ENCODE assay signal across 8 cellular contexts in genomic region chrX:38879631-38880220, GRCh38.
A peak's percentile ranks its signal among the peaks of the same experiment; 100 is the strongest.
DNase-seq lines count a peak whose midpoint lies in the region; ATAC-seq, FAIRE-seq and TF ChIP-seq lines count a peak whose summit lies in the region.

No MANE protein-coding gene starts in this region.

- H3K4me2 ChIP-seq in MM.1S (ENCODE audit: low read depth, low read length): no peak overlapping the region
- H3K4me2 ChIP-seq in K562 (ENCODE audit: insufficient read depth, low read length): no peak overlapping the region
- H3K4me2 ChIP-seq in osteoblast (ENCODE audit: insufficient read depth, low read length): no peak overlapping the region

- no peak for FAIRE-seq in K562 (lab: Jason Lieb, UNC)

- peak; percentile 63 for DNase-seq in GDM1 (lab: John Stamatoyannopoulos, UW)
- DNase-seq in MM.1S: peak; percentile 23
- no peak for DNase-seq in K562 (ENCODE audit: extremely low read depth in 1 of 4, low spot score in 3 of 4)
- no peak for DNase-seq in effector CD4-positive, alpha-beta T cell
- DNase-seq in uterus: no peak
- DNase-seq in osteoblast (ENCODE audit: insufficient read length, low spot score, missing footprints): no peak
- DNase-seq in activated CD8-positive, alpha-beta memory T cell treated with anti-CD3 and anti-CD28 coated beads for 24 hours: no peak

- no peaks in the 10 kb centered on the region for H3K9me2 ChIP-seq in MM.1S (replicated peaks; ENCODE audit: insufficient read depth, low read length)

- POLR2A ChIA-PET in K562 (lab: Yijun Ruan, JAX): interaction anchor here (1.9 kb wide), 1 partner anchor 11 kb away, joined by 6 read pairs; no protein-coding TSS in a partner anchor

- TF ChIP-seq RAD21 in K562 (CRISPR knock-in tag; conservative IDR thresholded peaks at IDR 0.05 in 1 of 2, IDR thresholded peaks at IDR 0.05 in 1 of 2): no peak

- intact Hi-C loops in K562 (cut with micrococcal nuclease): no loop called here
- intact Hi-C loops in uterus (cut with DNase I; ENCODE audit: low total_unique reads): no loop called here

- H3K36me3 ChIP-seq in MM.1S (replicated peaks; ENCODE audit: insufficient read depth, low read length) (no peaks in the 10 kb centered on the region), K562 (ENCODE audit: control insufficient read depth, insufficient read depth, low read length) (no peaks in the 10 kb centered on the region), uterus (no peaks in the 10 kb centered on the region), osteoblast (ENCODE audit: insufficient read depth, low read length) (no peaks in the 10 kb centered on the region)

- no TSS peak for BruUV-seq in K562 (replicated peaks; lab: Mats Ljungman, UMichigan)

- H3K4me1 ChIP-seq in MM.1S (ENCODE audit: low read length): no peaks in the 10 kb centered on the region
- H3K4me1 ChIP-seq in K562 (replicated peaks in 1 of 2; ENCODE audit: control insufficient read depth in 2 of 2, insufficient read depth in 2 of 2, low read length in 2 of 2): peaks cover 0 to 5% of the 10 kb centered on the region in 2 experiments; a peak in 3 of 5 replicates
- H3K4me1 ChIP-seq in uterus: no peaks in the 10 kb centered on the region
- H3K4me1 ChIP-seq in osteoblast (ENCODE audit: insufficient read depth, low read length): peaks cover 5% of the 10 kb centered on the region

- H3K27ac ChIP-seq in MM.1S (ENCODE audit: low read length) (no peak overlapping the region), K562 (ENCODE audit: extremely low read depth, low read depth, low read length) (no peak overlapping the region), uterus (no peak overlapping the region), osteoblast (ENCODE audit: low read depth, low read length) (no peak overlapping the region)

- H3K9me1 ChIP-seq in K562 (ENCODE audit: control insufficient read depth, insufficient read depth, low read length): no peaks in the 10 kb centered on the region

- H3K79me2 ChIP-seq in MM.1S (ENCODE audit: low read length) (no peaks in the 10 kb centered on the region), K562 (ENCODE audit: control insufficient read depth, insufficient read depth, low read length) (no peaks in the 10 kb centered on the region), osteoblast (ENCODE audit: insufficient read depth, low read length) (no peaks in the 10 kb centered on the region)

- H3F3A ChIP-seq in MM.1S (ENCODE audit: insufficient read depth, low read length): no peaks in the 10 kb centered on the region

- H3K9ac ChIP-seq in MM.1S (ENCODE audit: low read length) (no peak overlapping the region), K562 (ENCODE audit: insufficient read depth in 1 of 2, low read depth in 2 of 2, low read length in 2 of 2) (no peak overlapping the region)

- WGBS in K562 (ENCODE audit: insufficient coverage, low coverage, missing lambda C conversion rate): 29% methylated on average over 4 of the region's 4 CpGs

- H3K9me3 ChIP-seq in MM.1S (replicated peaks; ENCODE audit: insufficient read depth, low read length) (no peaks in the 10 kb centered on the region), K562 (replicated peaks; ENCODE audit: control insufficient read depth, insufficient read depth, low read depth, low read length) (no peaks in the 10 kb centered on the region), uterus (no peaks in the 10 kb centered on the region), osteoblast (ENCODE audit: low read depth, low read length) (no peaks in the 10 kb centered on the region)

- CTCF ChIA-PET in K562 (lab: Yijun Ruan, JAX; ENCODE audit: low intra/inter-chr PET ratio): no interaction called here

- H2AFZ ChIP-seq in MM.1S (ENCODE audit: low read length) (no peak overlapping the region), K562 (ENCODE audit: low read depth, low read length) (peak overlapping the region; percentile 76; the same call in 1 of the 2 replicates), osteoblast (ENCODE audit: low read length) (no peak overlapping the region)

- in situ Hi-C loops in K562 (cut with MboI): no loop called here

- H3K4me3 ChIP-seq in MM.1S (ENCODE audit: low read length) (no peak overlapping the region), K562 (no peak overlapping the region), uterus (no peak overlapping the region), osteoblast (ENCODE audit: insufficient read depth, low read length) (no peak overlapping the region)

- TF ChIP-seq CTCF in MM.1S (IDR thresholded peaks at IDR 0.05; ENCODE audit: low read length): no peak
- no peak for TF ChIP-seq CTCF in K562 (IDR thresholded peaks at IDR 0.05 in 2 of 3, conservative IDR thresholded peaks at IDR 0.05 in 1 of 3; ENCODE audit: insufficient read depth in 2 of 3, low read depth in 1 of 3, low read length in 3 of 3)
- TF ChIP-seq CTCF in uterus (IDR thresholded peaks at IDR 0.05): no peak
- TF ChIP-seq CTCF in osteoblast (IDR thresholded peaks at IDR 0.05; ENCODE audit: extremely low read depth, low read depth, low read length): no peak

- H3K27me3 ChIP-seq in MM.1S (replicated peaks; ENCODE audit: insufficient read depth, low read length) (no peaks in the 10 kb centered on the region), K562 (ENCODE audit: control insufficient read depth in 2 of 2, insufficient read depth in 2 of 2, low read length in 2 of 2) (no peaks in the 10 kb centered on the region; a peak in 1 of 5 replicates), uterus (no peaks in the 10 kb centered on the region), osteoblast (ENCODE audit: insufficient read depth, low read length) (peaks cover 6% of the 10 kb centered on the region)

- no peak for TF ChIP-seq EP300 in K562 (IDR thresholded peaks at IDR 0.05; ENCODE audit: low read length)

- no peaks in the 10 kb centered on the region for H4K20me1 ChIP-seq in MM.1S (ENCODE audit: insufficient read depth, low read length)
- no peaks in the 10 kb centered on the region for H4K20me1 ChIP-seq in K562 (replicated peaks; ENCODE audit: control insufficient read depth, insufficient read depth, low read length)
- no peaks in the 10 kb centered on the region for H4K20me1 ChIP-seq in osteoblast (ENCODE audit: insufficient read depth, low read length)

- ATAC-seq in GM21529 (IDR thresholded peaks at IDR 0.05; ENCODE audit: unreplicated experiment) (peak; percentile 59), K562 (no peak)

- TF ChIP-seq POLR2A in K562 (conservative IDR thresholded peaks at IDR 0.05): no peak
- no peak for TF ChIP-seq POLR2A in uterus (IDR thresholded peaks at IDR 0.05)

TF ChIP-seq in K562, 482 proteins besides CTCF, POLR2A, EP300 and RAD21:
- no peak for TF ChIP-seq NFYB (IDR thresholded peaks at IDR 0.05; ENCODE audit: extremely low read depth, insufficient read length)
- no peak for TF ChIP-seq PBX2 (CRISPR knock-in tag; IDR thresholded peaks at IDR 0.05; ENCODE audit: low read depth)
- no peak for TF ChIP-seq PBX2 (tag; conservative IDR thresholded peaks at IDR 0.05; ENCODE audit: low read depth)
- TF ChIP-seq MEF2A (IDR thresholded peaks at IDR 0.05; ENCODE audit: control insufficient read depth, low read depth, low read length): no peak
- 0 out of 2 replicates have a peak, but pooled peaks have one; percentile 16 for TF ChIP-seq ETV1 (tag; conservative IDR thresholded peaks at IDR 0.05; ENCODE audit: low read depth)
- TF ChIP-seq TAF1 (IDR thresholded peaks at IDR 0.05; ENCODE audit: control insufficient read depth, extremely low read depth, insufficient read depth, low read length, severe bottlenecking): no peak

Comparison
In these comparisons a context has a peak if more than half of its experiments do, and no peak if none do; other contexts are left out.
1. DNase-seq: peak in GDM1 (single experiment) and MM.1S (single experiment); none in K562 (0 of 4), effector CD4-positive, alpha-beta T cell (single experiment), uterus (0 of 2), osteoblast (single experiment) and activated CD8-positive, alpha-beta memory T cell treated with anti-CD3 and anti-CD28 coated beads for 24 hours (single experiment).